In the genomic region with DNA sequence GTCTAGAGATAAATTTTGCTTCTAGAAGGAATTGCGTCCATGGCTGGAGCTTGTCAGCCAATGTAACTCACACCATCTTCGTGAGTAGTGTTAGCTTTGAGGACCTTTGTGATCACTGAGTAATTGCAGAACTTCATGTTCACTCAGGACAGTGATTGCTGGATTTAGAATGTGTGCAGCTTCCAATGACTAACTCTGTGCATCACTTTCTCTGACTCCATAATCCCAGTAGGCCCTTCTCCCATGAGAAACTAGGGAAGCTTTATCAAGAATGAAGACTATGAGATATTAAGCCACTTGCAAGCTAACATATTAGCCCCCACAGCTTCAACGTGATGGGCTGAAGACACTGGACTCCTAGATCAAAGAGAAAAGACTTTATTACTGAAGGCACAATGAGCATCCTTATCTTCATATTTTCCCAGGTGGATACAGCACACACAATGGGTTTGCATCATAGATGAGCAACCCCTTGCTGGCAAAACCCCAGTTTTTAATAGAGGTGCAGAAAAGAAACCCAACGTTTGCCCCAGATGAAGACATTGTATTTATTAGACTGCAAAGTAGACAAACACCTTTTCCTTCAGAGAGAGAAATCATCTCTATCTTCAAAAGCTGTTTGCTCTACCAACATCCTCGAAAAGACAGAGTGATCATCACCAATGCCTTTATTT, we compare ENCODE assay signal across 27 cellular contexts.
"Had no signal": no experiment of that assay in that cellular context is flagged by ENCODE, and none has a peak within 500 bp of the region (broad histone marks: within the 10 kb centered on the region; RNA-seq: fewer than 3 reads in every experiment).

No MANE protein-coding gene starts in this region.

- DNase-seq: activated CD4-positive, alpha-beta T cell treated with anti-CD3 and anti-CD28 coated beads, Interleukin-2, amount 50 U/mL, for 1 hour; activated CD8-positive, alpha-beta T cell treated with anti-CD3 and anti-CD28 coated beads for 36 hours; activated naive CD8-positive, alpha-beta T cell treated with anti-CD3 and anti-CD28 coated beads, Interleukin-2, amount 50 U/mL, for 24 hours; activated T-cell treated with anti-CD3 and anti-CD28 coated beads, Interleukin-2, amount 50 U/mL, for 48 hours; cerebellar nuclear complex; colonic mucosa; effector CD8-positive, alpha-beta T cell; esophagus squamous epithelium; hippocampal formation; left cardiac atrium; left ventricle myocardium superior; naive B cell; nephron progenitor cell; ovary; right lobe of liver; stimulated activated CD4-positive, alpha-beta T cell treated with anti-CD3 and anti-CD28 coated beads, Interleukin-4, amount 100 ng/mL, for 4 hours; stimulated activated CD8-positive, alpha-beta memory T cell treated with anti-CD3 and anti-CD28 coated beads, Interleukin-4, amount 100 ng/mL, for 48 hours; stimulated activated naive CD8-positive, alpha-beta T cell treated with anti-CD3 and anti-CD28 coated beads, Interleukin-15, amount 100 ng/mL, for 72 hours; T-helper 2 cell; tibial artery; upper lobe of right lung had no signal

- ATAC-seq: activated CD8-positive, alpha-beta T cell treated with anti-CD3 and anti-CD28 coated beads for 36 hours; activated naive CD8-positive, alpha-beta T cell treated with anti-CD3 and anti-CD28 coated beads, Interleukin-2, amount 50 U/mL, for 24 hours; gastroesophageal sphincter; left cardiac atrium; left ventricle myocardium superior; right lobe of liver; stimulated activated memory B cell treated with anti-CD40 and anti-IgM and Interleukin-4, amounts not matched to agents 10 μg/mL and 1 μg/mL and 100 μg/mL, for 72 hours; stimulated activated naive CD8-positive, alpha-beta T cell treated with anti-CD3 and anti-CD28 coated beads, Interleukin-15, amount 100 ng/mL, for 72 hours; upper lobe of right lung; WTC11 had no signal

- H3K9me3 ChIP-seq: colonic mucosa, esophagus squamous epithelium, gastroesophageal sphincter, neutrophil, ovary, right lobe of liver, suprapubic skin, tibial artery, upper lobe of right lung had no signal

- H3K4me1 ChIP-seq: colonic mucosa, right lobe of liver, suprapubic skin, tibial artery, upper lobe of right lung had no signal

- H3K36me3 ChIP-seq: colonic mucosa, esophagus squamous epithelium, gastroesophageal sphincter, neutrophil, ovary, right lobe of liver, suprapubic skin, tibial artery, upper lobe of right lung had no signal

- H3K4me3 ChIP-seq: colonic mucosa, esophagus squamous epithelium, gastroesophageal sphincter, ovary, right lobe of liver, suprapubic skin, tibial artery, upper lobe of right lung had no signal

- H3K27me3 ChIP-seq: colonic mucosa, esophagus squamous epithelium, gastroesophageal sphincter, neutrophil, ovary, right lobe of liver, suprapubic skin, tibial artery, upper lobe of right lung had no signal

- H3K27ac ChIP-seq: colonic mucosa, epithelial cell of prostate, esophagus squamous epithelium, gastroesophageal sphincter, neutrophil, ovary, right lobe of liver, suprapubic skin, tibial artery, upper lobe of right lung had no signal
